6 cellular contexts compared by ENCODE assay signal in the genomic region with DNA sequence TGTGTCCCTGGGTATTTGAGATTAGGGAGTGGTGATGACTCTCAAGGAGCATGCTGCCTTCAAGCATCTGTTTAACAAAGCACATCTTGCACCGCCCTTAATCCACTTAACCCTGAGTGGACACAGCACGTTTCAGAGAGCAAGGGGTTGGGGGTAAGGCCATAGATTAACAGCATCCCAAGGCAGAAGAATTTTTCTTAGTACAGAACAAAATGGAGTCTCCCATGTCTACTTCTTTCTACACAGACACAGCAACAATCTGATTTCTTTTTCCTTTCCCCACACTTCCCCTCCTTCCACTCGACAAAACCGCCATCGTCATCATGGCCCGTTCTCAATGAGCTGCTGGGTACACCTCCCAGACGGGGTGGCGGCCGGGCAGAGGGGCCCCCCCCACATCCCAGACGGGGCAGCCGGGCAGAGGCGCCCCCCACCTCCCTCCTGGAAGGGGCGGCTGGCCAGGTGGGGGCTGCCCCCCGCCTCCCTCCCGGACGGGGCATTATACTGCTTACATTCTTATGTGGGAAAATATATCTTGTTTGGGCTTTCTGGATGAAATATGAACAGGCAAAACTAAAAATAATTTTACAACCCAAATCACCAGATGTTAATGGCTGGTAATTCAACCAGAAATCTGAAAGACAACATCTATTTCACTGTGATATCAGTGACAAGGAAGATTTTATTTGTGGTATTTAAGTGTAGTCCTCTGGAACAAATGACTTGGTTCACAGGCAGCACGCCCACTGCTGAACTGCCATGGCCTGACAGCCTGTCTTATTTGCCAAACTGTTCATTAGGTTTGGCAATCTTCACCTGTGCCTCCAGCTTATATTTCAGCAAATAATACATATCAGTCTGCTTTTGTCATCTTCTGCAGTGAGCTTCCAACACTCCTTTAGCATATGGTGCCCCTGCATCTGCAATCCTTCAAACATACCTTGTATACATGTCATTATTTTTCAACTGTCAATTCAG. TPM values are rescaled to one million over a fixed set of nuclear protein-coding genes. Genes with fewer than 3 reads are reported as not detected.
"Had no signal": no experiment of that assay in that cellular context is flagged by ENCODE, and none has a peak within 500 bp of the region (broad histone marks: within the 10 kb centered on the region; RNA-seq: fewer than 3 reads in every experiment).

No MANE protein-coding gene starts in this region.

RNA-seq across cellular contexts. Expression of gene SYNPO2L, which starts 59.6 kb away (rescaled TPM):
- total RNA-seq: activated CD8-positive, alpha-beta T cell treated with anti-CD3 and anti-CD28 coated beads for 36 hours; activated naive CD8-positive, alpha-beta T cell treated with anti-CD3 and anti-CD28 coated beads for 36 hours; activated T-cell treated with anti-CD3 and anti-CD28 coated beads, Interleukin-2, amount 50 U/mL, for 72 hours; activated T-helper 2 cell treated with anti-CD3 and anti-CD28 coated beads, Interferon-gamma antibody, Interleukin-2, Interleukin-4, amounts not matched to agents 10 μg/mL and 5 μg/mL and 100 μg/mL, durations not matched to agents 14 hours and 24 hours and 36 hours; MCF 10A; NCI-H460 had no signal
